ENCODE assay signal across 8 cellular contexts in genomic region chr4:153222790-153223417, GRCh38. TPM values are rescaled to one million over a fixed set of nuclear protein-coding genes. Genes with fewer than 3 reads are reported as not detected.
DNase-seq lines count a peak whose midpoint lies in the region; ATAC-seq and TF ChIP-seq lines count a peak whose summit lies in the region.

No MANE protein-coding gene starts in this region.

- POLR2A ChIA-PET in IMR-90 (lab: Charles Lee; ENCODE audit: unreplicated experiment) = no interaction called here

- H4K91ac ChIP-seq in IMR-90 (ENCODE audit: insufficient read depth, low read depth, low read length) = peak overlapping the region; percentile 76

- 0 out of 2 replicates have a peak overlapping the region, but pooled peaks have one; percentile 2 for H2BK20ac ChIP-seq in IMR-90 (ENCODE audit: low read depth, low read length)

- H3K27me3 ChIP-seq in IMR-90 (ENCODE audit: control insufficient read depth, insufficient read depth, low read length) (no peaks in the 10 kb centered on the region), lung (ENCODE audit: control insufficient read depth, insufficient read depth) (no peaks in the 10 kb centered on the region), stomach (no peaks in the 10 kb centered on the region)
- no peaks in the 10 kb centered on the region for H3K27me3 ChIP-seq in effector memory CD4-positive, alpha-beta T cell (replicated peaks; ENCODE audit: control insufficient read depth, insufficient read depth, low read length, poor library complexity, severe bottlenecking)

- BruUV-seq in IMR-90 (replicated peaks; lab: Mats Ljungman, UMichigan) = no TSS peak

- intact Hi-C loops in IMR-90 (cut with micrococcal nuclease) = loop anchor here (1.0 to 10.0 kb wide), 4 partner anchors 11 to 242 kb away; partner anchors contain the start of gene TMEM131L
- intact Hi-C loops in stomach (cut with DNase I; ENCODE audit: low total_unique reads) = no loop called here

- DNase-seq in D341Med (ENCODE audit: low spot score) (peak; percentile 82), IMR-90 (peak; percentile 41), lung (ENCODE audit: low spot score) (peak; percentile 38), stomach (peak; percentile 62)
- DNase-seq in activated CD4-positive, alpha-beta T cell treated with anti-CD3 and anti-CD28 coated beads, Interleukin-2, amount 50 U/mL, for 1 hour = peak; percentile 13
- DNase-seq in effector memory CD4-positive, alpha-beta T cell = no peak

- peak overlapping the region; percentile 66 for H3K4ac ChIP-seq in IMR-90 (ENCODE audit: low read depth, low read length)

- peaks cover 6% of the 10 kb centered on the region; the same call in 1 of the 2 replicates for H3K9me1 ChIP-seq in IMR-90 (ENCODE audit: insufficient read depth, low read length)

- CTCF ChIA-PET in IMR-90 (lab: Yijun Ruan, JAX) = interaction anchor here (1.0 to 1.4 kb wide), 3 partner anchors 10 to 80 kb away, joined by 3 to 6 read pairs (median 4); no protein-coding TSS in a partner anchor

- peak overlapping the region; percentile 76 for H3K56ac ChIP-seq in IMR-90 (ENCODE audit: extremely low read depth, insufficient read depth, low read length)

- H3K79me1 ChIP-seq in IMR-90 (ENCODE audit: low read depth in 1 of 2, low read length in 2 of 2) = peaks cover 28 to 43% of the 10 kb centered on the region in 2 experiments

- peak overlapping the region; percentile 66 for H3K4me2 ChIP-seq in IMR-90 (ENCODE audit: low read depth, low read length)

- dilution Hi-C loops in IMR-90 (cut with HindIII; ENCODE audit: low sequenced_read_pairs, unreplicated experiment) = no loop called here

- H3K9me3 ChIP-seq in IMR-90 (ENCODE audit: control insufficient read depth, insufficient read depth, low read length) (no peaks in the 10 kb centered on the region), lung (ENCODE audit: control insufficient read depth in 2 of 2, insufficient read depth in 1 of 2, low read length in 1 of 2) (no peaks in the 10 kb centered on the region), stomach (no peaks in the 10 kb centered on the region)
- H3K9me3 ChIP-seq in effector memory CD4-positive, alpha-beta T cell (ENCODE audit: control insufficient read depth, low read length) = no peaks in the 10 kb centered on the region

- H2AFZ ChIP-seq in IMR-90 (replicated peaks; ENCODE audit: low read length, poor library complexity) = peak overlapping the region; percentile 92

- H2AK9ac ChIP-seq in IMR-90 (replicated peaks; ENCODE audit: low read depth, low read length, poor library complexity) = peak overlapping the region; percentile 65

- H4K20me1 ChIP-seq in IMR-90 (ENCODE audit: insufficient read depth, low read length) = no peaks in the 10 kb centered on the region

- 1% methylated on average over 24 of the region's 57 CpGs; no CpG with 5 or more reads in 1 of the 2 experiments for WGBS in IMR-90 (ENCODE audit: extremely low coverage in 2 of 2, insufficient read length in 1 of 2), 2 experiments
- WGBS in lung, 2 donors = 2% methylated on average over 57 of the region's 57 CpGs
- WGBS in stomach, 5 donors = 0 to 2% (median 2%) methylated on average over 31 to 57 of the region's 57 CpGs

- no peak for TF ChIP-seq EP300 in stomach (IDR thresholded peaks at IDR 0.05)

- no peak for TF ChIP-seq POLR2A in IMR-90 (IDR thresholded peaks at IDR 0.05; ENCODE audit: low read depth, low read length)
- TF ChIP-seq POLR2A in stomach (IDR thresholded peaks at IDR 0.05) = no peak

- H3K27ac ChIP-seq in IMR-90 (ENCODE audit: insufficient read depth, low read length) = peak overlapping the region; percentile 86
- peak overlapping the region; percentile 57 for H3K27ac ChIP-seq in effector memory CD4-positive, alpha-beta T cell (ENCODE audit: insufficient read depth, low read length, poor library complexity, severe bottlenecking)
- H3K27ac ChIP-seq in lung (ENCODE audit: low read depth in 1 of 2, low read length in 1 of 2) = peak overlapping the region; percentile 94 to 95
- peak overlapping the region; percentile 90 to 98 (median 92) for H3K27ac ChIP-seq in stomach

- H3K4me1 ChIP-seq in IMR-90 (ENCODE audit: control insufficient read depth, insufficient read depth, low read length) = peaks cover 7% of the 10 kb centered on the region
- H3K4me1 ChIP-seq in effector memory CD4-positive, alpha-beta T cell (ENCODE audit: control insufficient read depth, insufficient read depth, low read length, poor library complexity, severe bottlenecking) = peaks cover 8% of the 10 kb centered on the region
- peaks cover 2 to 8% of the 10 kb centered on the region in 2 donors for H3K4me1 ChIP-seq in lung (ENCODE audit: control insufficient read depth in 2 of 2, insufficient read depth in 2 of 2, low read length in 2 of 2)
- H3K4me1 ChIP-seq in stomach = peaks cover 10 to 80% (median 57%) of the 10 kb centered on the region in 4 donors

- in situ Hi-C loops in IMR-90 (cut with MboI; ENCODE audit: low sequenced_read_pairs) = no loop called here

- TF ChIP-seq RAD21 in IMR-90 (IDR thresholded peaks at IDR 0.05; ENCODE audit: low read length) = no peak

- no peak overlapping the region for H2AK5ac ChIP-seq in IMR-90 (ENCODE audit: low read depth, low read length)

- H3K23ac ChIP-seq in IMR-90 (ENCODE audit: low read depth, low read length) = peak overlapping the region; percentile 82

- peak overlapping the region; percentile 78 for H3K18ac ChIP-seq in IMR-90 (ENCODE audit: low read depth, low read length)

- H3K36me3 ChIP-seq in IMR-90 (ENCODE audit: control insufficient read depth, insufficient read depth, low read length) (no peaks in the 10 kb centered on the region), lung (ENCODE audit: control insufficient read depth in 2 of 2, insufficient read depth in 2 of 2, low read length in 2 of 2) (no peaks in the 10 kb centered on the region), stomach (no peaks in the 10 kb centered on the region)
- no peaks in the 10 kb centered on the region for H3K36me3 ChIP-seq in effector memory CD4-positive, alpha-beta T cell (ENCODE audit: control insufficient read depth, insufficient read depth, low read length)

- ATAC-seq in GM21423 (IDR thresholded peaks at IDR 0.05; ENCODE audit: unreplicated experiment) = peak; percentile 48
- peak; percentile 66 for ATAC-seq in IMR-90 (ENCODE audit: low read depth)
- ATAC-seq in lung (ENCODE audit: insufficient read depth, low FRiP score) = peak; percentile 59
- no peak for ATAC-seq in GM18520 (IDR thresholded peaks at IDR 0.05; ENCODE audit: unreplicated experiment)

- peak overlapping the region; percentile 76 for H3K9ac ChIP-seq in IMR-90 (ENCODE audit: low read depth, low read length)

- H3K14ac ChIP-seq in IMR-90 (replicated peaks; ENCODE audit: low read depth, low read length) = peak overlapping the region; percentile 84; the same call in 1 of the 2 replicates

- 0 out of 3 replicates have a peak overlapping the region, but pooled peaks have one; percentile 14 for H2BK15ac ChIP-seq in IMR-90 (ENCODE audit: low read depth, low read length)

- H2BK5ac ChIP-seq in IMR-90 (ENCODE audit: low read depth, low read length, poor library complexity, severe bottlenecking) = peak overlapping the region; percentile 84

- TF ChIP-seq CTCF in IMR-90 (conservative IDR thresholded peaks at IDR 0.05; ENCODE audit: low read depth, low read length) = no peak
- no peak for TF ChIP-seq CTCF in lung (IDR thresholded peaks at IDR 0.05; ENCODE audit: control extremely low read depth, extremely low read depth)
- TF ChIP-seq CTCF in stomach (IDR thresholded peaks at IDR 0.05) = no peak

- H4K5ac ChIP-seq in IMR-90 (ENCODE audit: low read depth, low read length) = peak overlapping the region; percentile 27; the same call in 1 of the 2 replicates

- peak overlapping the region; percentile 39 for H3K4me3 ChIP-seq in IMR-90 (ENCODE audit: insufficient read depth, low read depth, low read length)
- peak overlapping the region; percentile 66 for H3K4me3 ChIP-seq in effector memory CD4-positive, alpha-beta T cell (ENCODE audit: insufficient read depth, low read depth, low read length, poor library complexity, severe bottlenecking)
- peak overlapping the region; percentile 53 for H3K4me3 ChIP-seq in lung
- peak overlapping the region; percentile 54 to 74 (median 59) for H3K4me3 ChIP-seq in stomach

- peak overlapping the region; percentile 58 to 73; a peak in 3 of 4 replicates for H4K8ac ChIP-seq in IMR-90 (ENCODE audit: low read depth in 2 of 2, low read length in 2 of 2)

- peak overlapping the region; percentile 75 for H2BK120ac ChIP-seq in IMR-90 (ENCODE audit: low read depth, low read length)

TF ChIP-seq in IMR-90, 13 proteins besides CTCF, POLR2A, EP300 and RAD21:
- no peak for TF ChIP-seq MAFK (IDR thresholded peaks at IDR 0.05; ENCODE audit: low read depth, low read length)
- TF ChIP-seq RFX5 (IDR thresholded peaks at IDR 0.05; ENCODE audit: low read depth, low read length) = no peak
- TF ChIP-seq CHD1 (IDR thresholded peaks at IDR 0.05; ENCODE audit: low read depth, low read length) = peak; percentile 57; the same call in 1 of the 2 replicates
- TF ChIP-seq NFE2L2 (IDR thresholded peaks at IDR 0.05; ENCODE audit: low read depth, low read length) = no peak
- TF ChIP-seq FOS (IDR thresholded peaks at IDR 0.05; ENCODE audit: low read depth, low read length) = no peak
- no peak for TF ChIP-seq RCOR1 (IDR thresholded peaks at IDR 0.05; ENCODE audit: insufficient replicate concordance, low read length)
- no peak for TF ChIP-seq CEBPB (IDR thresholded peaks at IDR 0.05; ENCODE audit: low read depth, low read length)
- TF ChIP-seq MAZ (IDR thresholded peaks at IDR 0.05; ENCODE audit: borderline replicate concordance, low read depth, low read length) = peak; percentile 20; the same call in 1 of the 2 replicates
- TF ChIP-seq, protein P1, sequence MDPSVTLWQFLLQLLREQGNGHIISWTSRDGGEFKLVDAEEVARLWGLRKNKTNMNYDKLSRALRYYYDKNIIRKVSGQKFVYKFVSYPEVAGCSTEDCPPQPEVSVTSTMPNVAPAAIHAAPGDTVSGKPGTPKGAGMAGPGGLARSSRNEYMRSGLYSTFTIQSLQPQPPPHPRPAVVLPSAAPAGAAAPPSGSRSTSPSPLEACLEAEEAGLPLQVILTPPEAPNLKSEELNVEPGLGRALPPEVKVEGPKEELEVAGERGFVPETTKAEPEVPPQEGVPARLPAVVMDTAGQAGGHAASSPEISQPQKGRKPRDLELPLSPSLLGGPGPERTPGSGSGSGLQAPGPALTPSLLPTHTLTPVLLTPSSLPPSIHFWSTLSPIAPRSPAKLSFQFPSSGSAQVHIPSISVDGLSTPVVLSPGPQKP (IDR thresholded peaks at IDR 0.05; ENCODE audit: borderline replicate concordance, low read depth, low read length) = no peak
- TF ChIP-seq MXI1 (IDR thresholded peaks at IDR 0.05; ENCODE audit: borderline replicate concordance, low read depth, low read length) = no peak; the same call in 1 of the 2 replicates

RNA-seq across cellular contexts. Expression of gene TRIM2, which starts 18.7 kb away (rescaled TPM):
- total RNA-seq in IMR-90 (2012; rRNA removed) = 52.2 and 64.2 TPM in 2 replicates
- 15.9 and 16.0 TPM in 2 replicates for polyA plus RNA-seq in IMR-90 (2012; rRNA removed)
- polyA plus RNA-seq in IMR-90 (2012; cell fraction: cytosol; rRNA removed) = 6.7 and 14.0 TPM in 2 replicates
- polyA plus RNA-seq in IMR-90 (2012; cell fraction: nucleus; rRNA removed; ENCODE audit: low replicate concordance) = 19.2 and 24.1 TPM in 2 replicates
- total RNA-seq in lung = 10 to 100 TPM; 65.0 to 74.0 TPM
- polyA plus RNA-seq in lung = 10 to 100 TPM in 1 of 2 donors, 1 to 10 TPM in 1; 9.1 to 11.2 TPM
- total RNA-seq in stomach = 100 to 1,000 TPM in 2 of 5 donors, 10 to 100 TPM in 3; 38.8 to 327 (median 96.2) TPM
- 10 to 100 TPM; 11.2 to 26.1 (median 24.8) TPM for polyA plus RNA-seq in stomach

Comparison
In these comparisons a context has a peak if more than half of its experiments do, and no peak if none do; other contexts are left out.
1. DNase-seq: peak in D341Med (single experiment), IMR-90 (single experiment), activated CD4-positive, alpha-beta T cell treated with anti-CD3 and anti-CD28 coated beads, Interleukin-2, amount 50 U/mL, for 1 hour (single experiment), lung (single experiment) and stomach (single experiment); none in effector memory CD4-positive, alpha-beta T cell (0 of 3).
2. Peak in every context shown above with its lines, with median percentiles within 50 percentile points of each other: H3K27ac ChIP-seq and H3K4me3 ChIP-seq.